In the genomic region with DNA sequence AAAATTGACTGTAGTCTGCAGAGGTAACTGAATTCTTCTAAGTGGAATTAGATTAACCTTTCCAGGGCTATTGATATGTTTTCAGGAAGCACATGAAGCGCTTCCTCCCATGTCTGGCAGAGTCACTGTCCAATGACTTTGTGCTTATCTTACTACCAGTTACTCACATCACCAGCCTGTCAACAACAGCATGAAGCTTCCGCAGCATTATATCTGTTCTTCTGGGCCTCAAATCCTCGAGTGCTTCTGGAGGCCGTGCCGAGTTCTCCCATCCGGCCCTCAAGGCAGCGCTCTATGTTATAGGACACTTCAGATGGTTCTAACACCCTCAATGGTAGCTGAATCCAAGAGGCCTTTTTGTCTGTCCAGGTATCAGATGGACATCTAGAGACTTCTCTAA, we compare ENCODE assay signal across 1 cellular context.
TF ChIP-seq lines count a peak whose summit lies in the region.

No MANE protein-coding gene starts in this region.

TF ChIP-seq in K562, 482 proteins besides CTCF, POLR2A, EP300 and RAD21 (continued from another document and continues in another):
- TF ChIP-seq, protein P1, sequence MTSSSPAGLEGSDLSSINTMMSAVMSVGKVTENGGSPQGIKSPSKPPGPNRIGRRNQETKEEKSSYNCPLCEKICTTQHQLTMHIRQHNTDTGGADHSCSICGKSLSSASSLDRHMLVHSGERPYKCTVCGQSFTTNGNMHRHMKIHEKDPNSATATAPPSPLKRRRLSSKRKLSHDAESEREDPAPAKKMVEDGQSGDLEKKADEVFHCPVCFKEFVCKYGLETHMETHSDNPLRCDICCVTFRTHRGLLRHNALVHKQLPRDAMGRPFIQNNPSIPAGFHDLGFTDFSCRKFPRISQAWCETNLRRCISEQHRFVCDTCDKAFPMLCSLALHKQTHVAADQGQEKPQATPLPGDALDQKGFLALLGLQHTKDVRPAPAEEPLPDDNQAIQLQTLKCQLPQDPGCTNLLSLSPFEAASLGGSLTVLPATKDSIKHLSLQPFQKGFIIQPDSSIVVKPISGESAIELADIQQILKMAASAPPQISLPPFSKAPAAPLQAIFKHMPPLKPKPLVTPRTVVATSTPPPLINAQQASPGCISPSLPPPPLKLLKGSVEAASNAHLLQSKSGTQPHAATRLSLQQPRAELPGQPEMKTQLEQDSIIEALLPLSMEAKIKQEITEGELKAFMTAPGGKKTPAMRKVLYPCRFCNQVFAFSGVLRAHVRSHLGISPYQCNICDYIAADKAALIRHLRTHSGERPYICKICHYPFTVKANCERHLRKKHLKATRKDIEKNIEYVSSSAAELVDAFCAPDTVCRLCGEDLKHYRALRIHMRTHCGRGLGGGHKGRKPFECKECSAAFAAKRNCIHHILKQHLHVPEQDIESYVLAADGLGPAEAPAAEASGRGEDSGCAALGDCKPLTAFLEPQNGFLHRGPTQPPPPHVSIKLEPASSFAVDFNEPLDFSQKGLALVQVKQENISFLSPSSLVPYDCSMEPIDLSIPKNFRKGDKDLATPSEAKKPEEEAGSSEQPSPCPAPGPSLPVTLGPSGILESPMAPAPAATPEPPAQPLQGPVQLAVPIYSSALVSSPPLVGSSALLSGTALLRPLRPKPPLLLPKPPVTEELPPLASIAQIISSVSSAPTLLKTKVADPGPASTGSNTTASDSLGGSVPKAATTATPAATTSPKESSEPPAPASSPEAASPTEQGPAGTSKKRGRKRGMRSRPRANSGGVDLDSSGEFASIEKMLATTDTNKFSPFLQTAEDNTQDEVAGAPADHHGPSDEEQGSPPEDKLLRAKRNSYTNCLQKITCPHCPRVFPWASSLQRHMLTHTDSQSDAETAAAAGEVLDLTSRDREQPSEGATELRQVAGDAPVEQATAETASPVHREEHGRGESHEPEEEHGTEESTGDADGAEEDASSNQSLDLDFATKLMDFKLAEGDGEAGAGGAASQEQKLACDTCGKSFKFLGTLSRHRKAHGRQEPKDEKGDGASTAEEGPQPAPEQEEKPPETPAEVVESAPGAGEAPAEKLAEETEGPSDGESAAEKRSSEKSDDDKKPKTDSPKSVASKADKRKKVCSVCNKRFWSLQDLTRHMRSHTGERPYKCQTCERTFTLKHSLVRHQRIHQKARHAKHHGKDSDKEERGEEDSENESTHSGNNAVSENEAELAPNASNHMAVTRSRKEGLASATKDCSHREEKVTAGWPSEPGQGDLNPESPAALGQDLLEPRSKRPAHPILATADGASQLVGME (CRISPR knock-in tag; IDR thresholded peaks at IDR 0.05), result no peak
- TF ChIP-seq, protein P2, sequence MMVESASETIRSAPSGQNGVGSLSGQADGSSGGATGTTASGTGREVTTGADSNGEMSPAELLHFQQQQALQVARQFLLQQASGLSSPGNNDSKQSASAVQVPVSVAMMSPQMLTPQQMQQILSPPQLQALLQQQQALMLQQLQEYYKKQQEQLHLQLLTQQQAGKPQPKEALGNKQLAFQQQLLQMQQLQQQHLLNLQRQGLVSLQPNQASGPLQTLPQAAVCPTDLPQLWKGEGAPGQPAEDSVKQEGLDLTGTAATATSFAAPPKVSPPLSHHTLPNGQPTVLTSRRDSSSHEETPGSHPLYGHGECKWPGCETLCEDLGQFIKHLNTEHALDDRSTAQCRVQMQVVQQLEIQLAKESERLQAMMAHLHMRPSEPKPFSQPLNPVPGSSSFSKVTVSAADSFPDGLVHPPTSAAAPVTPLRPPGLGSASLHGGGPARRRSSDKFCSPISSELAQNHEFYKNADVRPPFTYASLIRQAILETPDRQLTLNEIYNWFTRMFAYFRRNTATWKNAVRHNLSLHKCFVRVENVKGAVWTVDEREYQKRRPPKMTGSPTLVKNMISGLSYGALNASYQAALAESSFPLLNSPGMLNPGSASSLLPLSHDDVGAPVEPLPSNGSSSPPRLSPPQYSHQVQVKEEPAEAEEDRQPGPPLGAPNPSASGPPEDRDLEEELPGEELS (CRISPR knock-in tag; IDR thresholded peaks at IDR 0.05; ENCODE audit: borderline replicate concordance), result peak; percentile 34; the same call in 1 of the 2 replicates
- TF ChIP-seq, protein P3, sequence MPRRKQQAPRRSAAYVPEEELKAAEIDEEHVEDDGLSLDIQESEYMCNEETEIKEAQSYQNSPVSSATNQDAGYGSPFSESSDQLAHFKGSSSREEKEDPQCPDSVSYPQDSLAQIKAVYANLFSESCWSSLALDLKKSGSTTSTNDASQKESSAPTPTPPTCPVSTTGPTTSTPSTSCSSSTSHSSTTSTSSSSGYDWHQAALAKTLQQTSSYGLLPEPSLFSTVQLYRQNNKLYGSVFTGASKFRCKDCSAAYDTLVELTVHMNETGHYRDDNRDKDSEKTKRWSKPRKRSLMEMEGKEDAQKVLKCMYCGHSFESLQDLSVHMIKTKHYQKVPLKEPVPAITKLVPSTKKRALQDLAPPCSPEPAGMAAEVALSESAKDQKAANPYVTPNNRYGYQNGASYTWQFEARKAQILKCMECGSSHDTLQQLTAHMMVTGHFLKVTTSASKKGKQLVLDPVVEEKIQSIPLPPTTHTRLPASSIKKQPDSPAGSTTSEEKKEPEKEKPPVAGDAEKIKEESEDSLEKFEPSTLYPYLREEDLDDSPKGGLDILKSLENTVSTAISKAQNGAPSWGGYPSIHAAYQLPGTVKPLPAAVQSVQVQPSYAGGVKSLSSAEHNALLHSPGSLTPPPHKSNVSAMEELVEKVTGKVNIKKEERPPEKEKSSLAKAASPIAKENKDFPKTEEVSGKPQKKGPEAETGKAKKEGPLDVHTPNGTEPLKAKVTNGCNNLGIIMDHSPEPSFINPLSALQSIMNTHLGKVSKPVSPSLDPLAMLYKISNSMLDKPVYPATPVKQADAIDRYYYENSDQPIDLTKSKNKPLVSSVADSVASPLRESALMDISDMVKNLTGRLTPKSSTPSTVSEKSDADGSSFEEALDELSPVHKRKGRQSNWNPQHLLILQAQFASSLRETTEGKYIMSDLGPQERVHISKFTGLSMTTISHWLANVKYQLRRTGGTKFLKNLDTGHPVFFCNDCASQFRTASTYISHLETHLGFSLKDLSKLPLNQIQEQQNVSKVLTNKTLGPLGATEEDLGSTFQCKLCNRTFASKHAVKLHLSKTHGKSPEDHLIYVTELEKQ (CRISPR knock-in tag; IDR thresholded peaks at IDR 0.05), result no peak
- peak; percentile 23; the same call in 1 of the 2 replicates for TF ChIP-seq DIDO1 (tag; IDR thresholded peaks at IDR 0.05; ENCODE audit: low read depth)
- TF ChIP-seq TCF3 (CRISPR knock-in tag; IDR thresholded peaks at IDR 0.05), result peak; percentile 75
- TF ChIP-seq ZFP1 (CRISPR knock-in tag; IDR thresholded peaks at IDR 0.05), result no peak
- peak; percentile 82 for TF ChIP-seq ZFP36 (IDR thresholded peaks at IDR 0.05; ENCODE audit: low read depth, low read length, partially characterized antibody)
- no peak for TF ChIP-seq ARID3B (CRISPR knock-in tag; IDR thresholded peaks at IDR 0.05; ENCODE audit: borderline replicate concordance)
- TF ChIP-seq ZNF121 (CRISPR knock-in tag; conservative IDR thresholded peaks at IDR 0.05), result no peak
- no peak for TF ChIP-seq SUPT5H (IDR thresholded peaks at IDR 0.05)
- TF ChIP-seq MIER1 (IDR thresholded peaks at IDR 0.05; ENCODE audit: low read depth), result no peak
- TF ChIP-seq POLR3G (IDR thresholded peaks at IDR 0.05; ENCODE audit: extremely low read depth, insufficient read length, insufficient replicate concordance), result no peak
- no peak for TF ChIP-seq ASH1L (IDR thresholded peaks at IDR 0.05; ENCODE audit: borderline replicate concordance, low read depth, partially characterized antibody)
- TF ChIP-seq FOXA3 (CRISPR knock-in tag; conservative IDR thresholded peaks at IDR 0.05 in 1 of 2, IDR thresholded peaks at IDR 0.05 in 1 of 2), result peak; percentile 70 to 76; a peak in 3 of 4 replicates
- no peak for TF ChIP-seq IRF2 (CRISPR knock-in tag; IDR thresholded peaks at IDR 0.05)
- TF ChIP-seq SPI1 (IDR thresholded peaks at IDR 0.05; ENCODE audit: borderline replicate concordance, low read depth, low read length), result peak; percentile 79; the same call in 1 of the 2 replicates
- TF ChIP-seq TEAD4 (IDR thresholded peaks at IDR 0.05; ENCODE audit: low read length), result peak; percentile 84
- no peak for TF ChIP-seq TEAD4 (CRISPR knock-in tag; IDR thresholded peaks at IDR 0.05; ENCODE audit: borderline replicate concordance)
- TF ChIP-seq, protein P4, sequence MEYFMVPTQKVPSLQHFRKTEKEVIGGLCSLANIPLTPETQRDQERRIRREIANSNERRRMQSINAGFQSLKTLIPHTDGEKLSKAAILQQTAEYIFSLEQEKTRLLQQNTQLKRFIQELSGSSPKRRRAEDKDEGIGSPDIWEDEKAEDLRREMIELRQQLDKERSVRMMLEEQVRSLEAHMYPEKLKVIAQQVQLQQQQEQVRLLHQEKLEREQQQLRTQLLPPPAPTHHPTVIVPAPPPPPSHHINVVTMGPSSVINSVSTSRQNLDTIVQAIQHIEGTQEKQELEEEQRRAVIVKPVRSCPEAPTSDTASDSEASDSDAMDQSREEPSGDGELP (CRISPR knock-in tag; IDR thresholded peaks at IDR 0.05; ENCODE audit: borderline replicate concordance), result 0 out of 2 replicates have a peak, but pooled peaks have one; percentile 31
- TF ChIP-seq SMARCC2 (IDR thresholded peaks at IDR 0.05; ENCODE audit: low read depth), result peak; percentile 38; the same call in 1 of the 2 replicates
- no peak; the same call in 1 of the 2 replicates for TF ChIP-seq ZKSCAN8 (CRISPR knock-in tag; IDR thresholded peaks at IDR 0.05)
- peak in 1 of 2 experiments; percentile 70; a peak in 2 of 4 replicates for TF ChIP-seq HDAC1 (IDR thresholded peaks at IDR 0.05)
- TF ChIP-seq RB1 (IDR thresholded peaks at IDR 0.05; ENCODE audit: low read depth), result no peak
- no peak for TF ChIP-seq ZNF551 (CRISPR knock-in tag; IDR thresholded peaks at IDR 0.05)
- 0 out of 2 replicates have a peak, but pooled peaks have one; percentile 29 for TF ChIP-seq PBX2 (CRISPR knock-in tag; IDR thresholded peaks at IDR 0.05; ENCODE audit: low read depth)
- peak; percentile 97 for TF ChIP-seq PBX2 (tag; conservative IDR thresholded peaks at IDR 0.05; ENCODE audit: low read depth)
- TF ChIP-seq ZNF224 (CRISPR knock-in tag; IDR thresholded peaks at IDR 0.05), result no peak
- peak; percentile 92 for TF ChIP-seq SMAD4 (CRISPR knock-in tag; conservative IDR thresholded peaks at IDR 0.05)
- TF ChIP-seq VEZF1 (CRISPR knock-in tag; IDR thresholded peaks at IDR 0.05), result peak; percentile 36; the same call in 1 of the 2 replicates
- no peak for TF ChIP-seq ILF3 (IDR thresholded peaks at IDR 0.05; ENCODE audit: borderline replicate concordance)
- TF ChIP-seq MAFG (tag; conservative IDR thresholded peaks at IDR 0.05), result peak; percentile 44; the same call in 1 of the 2 replicates
- TF ChIP-seq ATF1 (CRISPR knock-in tag; IDR thresholded peaks at IDR 0.05), result no peak
- TF ChIP-seq ATF1 (tag; IDR thresholded peaks at IDR 0.05), result peak; percentile 46
- no peak for TF ChIP-seq ZNF655 (CRISPR knock-in tag; IDR thresholded peaks at IDR 0.05)
- TF ChIP-seq SMARCA4 (IDR thresholded peaks at IDR 0.05), result peak; percentile 87
- no peak for TF ChIP-seq ZNF395 (CRISPR knock-in tag; IDR thresholded peaks at IDR 0.05)
